Comparison of ENCODE assay signal across 1 cellular context in the genomic region with DNA sequence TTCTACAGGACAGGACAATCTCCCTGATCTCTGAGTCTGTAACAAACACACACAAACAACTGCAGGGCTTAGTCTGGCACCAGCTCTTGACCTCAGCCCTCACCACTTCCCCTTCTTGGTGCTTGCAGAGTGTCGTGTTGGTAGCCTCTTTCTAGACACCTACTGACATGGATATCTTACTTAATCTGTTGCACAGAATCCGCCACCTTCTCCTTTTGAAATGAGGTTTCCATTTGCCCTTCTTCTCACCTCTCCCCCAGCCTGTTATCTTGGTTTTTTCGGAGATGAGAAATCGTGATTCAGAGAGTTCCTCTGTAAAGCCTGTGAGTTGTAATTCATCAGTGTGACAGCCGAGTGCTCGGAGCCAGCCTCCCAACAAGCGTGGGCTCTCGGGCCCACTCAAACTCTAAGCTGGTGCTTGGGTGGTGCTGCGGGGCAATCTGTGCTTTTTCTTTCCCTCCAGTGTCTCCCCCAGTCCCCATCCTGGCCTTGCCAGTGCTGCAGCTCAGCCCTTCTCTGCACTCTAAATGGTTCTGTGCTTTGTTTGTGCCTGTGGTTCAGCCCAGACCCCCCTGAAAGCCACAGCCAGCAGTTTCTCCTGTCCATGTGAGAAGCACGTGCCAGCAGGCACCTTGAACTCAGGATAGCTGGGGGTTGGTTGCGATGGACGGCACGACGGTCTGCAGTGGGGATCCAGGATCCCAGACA.
TF ChIP-seq lines count a peak whose summit lies in the region.

No MANE protein-coding gene starts in this region.

TF ChIP-seq in HepG2, 621 proteins besides CTCF, POLR2A, EP300 and RAD21 (continued from another document and continues in another):
- TF ChIP-seq, protein P1, sequence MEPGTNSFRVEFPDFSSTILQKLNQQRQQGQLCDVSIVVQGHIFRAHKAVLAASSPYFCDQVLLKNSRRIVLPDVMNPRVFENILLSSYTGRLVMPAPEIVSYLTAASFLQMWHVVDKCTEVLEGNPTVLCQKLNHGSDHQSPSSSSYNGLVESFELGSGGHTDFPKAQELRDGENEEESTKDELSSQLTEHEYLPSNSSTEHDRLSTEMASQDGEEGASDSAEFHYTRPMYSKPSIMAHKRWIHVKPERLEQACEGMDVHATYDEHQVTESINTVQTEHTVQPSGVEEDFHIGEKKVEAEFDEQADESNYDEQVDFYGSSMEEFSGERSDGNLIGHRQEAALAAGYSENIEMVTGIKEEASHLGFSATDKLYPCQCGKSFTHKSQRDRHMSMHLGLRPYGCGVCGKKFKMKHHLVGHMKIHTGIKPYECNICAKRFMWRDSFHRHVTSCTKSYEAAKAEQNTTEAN (CRISPR knock-in tag; conservative IDR thresholded peaks at IDR 0.05) = 0 out of 2 replicates have a peak, but pooled peaks have one; percentile 68
- TF ChIP-seq ZNF335 (CRISPR knock-in tag; IDR thresholded peaks at IDR 0.05) = 0 out of 2 replicates have a peak, but pooled peaks have one; percentile 10
- peak; percentile 87 for TF ChIP-seq ARNTL (CRISPR knock-in tag; IDR thresholded peaks at IDR 0.05)
- TF ChIP-seq ZBTB20 (CRISPR knock-in tag; IDR thresholded peaks at IDR 0.05; ENCODE audit: borderline replicate concordance, low read depth) = peak; percentile 86; the same call in 1 of the 2 replicates
- TF ChIP-seq, protein P2, sequence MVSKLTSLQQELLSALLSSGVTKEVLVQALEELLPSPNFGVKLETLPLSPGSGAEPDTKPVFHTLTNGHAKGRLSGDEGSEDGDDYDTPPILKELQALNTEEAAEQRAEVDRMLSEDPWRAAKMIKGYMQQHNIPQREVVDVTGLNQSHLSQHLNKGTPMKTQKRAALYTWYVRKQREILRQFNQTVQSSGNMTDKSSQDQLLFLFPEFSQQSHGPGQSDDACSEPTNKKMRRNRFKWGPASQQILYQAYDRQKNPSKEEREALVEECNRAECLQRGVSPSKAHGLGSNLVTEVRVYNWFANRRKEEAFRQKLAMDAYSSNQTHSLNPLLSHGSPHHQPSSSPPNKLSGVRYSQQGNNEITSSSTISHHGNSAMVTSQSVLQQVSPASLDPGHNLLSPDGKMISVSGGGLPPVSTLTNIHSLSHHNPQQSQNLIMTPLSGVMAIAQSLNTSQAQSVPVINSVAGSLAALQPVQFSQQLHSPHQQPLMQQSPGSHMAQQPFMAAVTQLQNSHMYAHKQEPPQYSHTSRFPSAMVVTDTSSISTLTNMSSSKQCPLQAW (CRISPR knock-in tag; IDR thresholded peaks at IDR 0.05) = no peak
- TF ChIP-seq ZNF782 (CRISPR knock-in tag; IDR thresholded peaks at IDR 0.05; ENCODE audit: borderline replicate concordance) = peak; percentile 75; the same call in 1 of the 2 replicates
- TF ChIP-seq, protein P3, sequence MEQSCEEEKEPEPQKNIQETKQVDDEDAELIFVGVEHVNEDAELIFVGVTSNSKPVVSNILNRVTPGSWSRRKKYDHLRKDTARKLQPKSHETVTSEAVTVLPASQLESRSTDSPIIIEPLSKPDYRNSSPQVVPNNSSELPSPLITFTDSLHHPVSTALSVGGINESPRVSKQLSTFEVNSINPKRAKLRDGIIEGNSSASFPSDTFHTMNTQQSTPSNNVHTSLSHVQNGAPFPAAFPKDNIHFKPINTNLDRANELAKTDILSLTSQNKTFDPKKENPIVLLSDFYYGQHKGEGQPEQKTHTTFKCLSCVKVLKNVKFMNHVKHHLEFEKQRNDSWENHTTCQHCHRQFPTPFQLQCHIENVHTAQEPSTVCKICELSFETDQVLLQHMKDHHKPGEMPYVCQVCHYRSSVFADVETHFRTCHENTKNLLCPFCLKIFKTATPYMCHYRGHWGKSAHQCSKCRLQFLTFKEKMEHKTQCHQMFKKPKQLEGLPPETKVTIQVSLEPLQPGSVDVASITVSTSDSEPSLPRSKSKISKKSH (CRISPR knock-in tag; IDR thresholded peaks at IDR 0.05; ENCODE audit: borderline replicate concordance) = peak; percentile 94
- 0 out of 2 replicates have a peak, but pooled peaks have one; percentile 69 for TF ChIP-seq GZF1 (CRISPR knock-in tag; IDR thresholded peaks at IDR 0.05)
- TF ChIP-seq NR2F6 (IDR thresholded peaks at IDR 0.05) = no peak
- TF ChIP-seq NR2F6 (CRISPR knock-in tag; IDR thresholded peaks at IDR 0.05) = 0 out of 2 replicates have a peak, but pooled peaks have one; percentile 9
- peak; percentile 85; the same call in 1 of the 2 replicates for TF ChIP-seq SETDB1 (CRISPR knock-in tag; IDR thresholded peaks at IDR 0.05; ENCODE audit: borderline replicate concordance)
- peak; percentile 49; the same call in 1 of the 2 replicates for TF ChIP-seq RNF2 (conservative IDR thresholded peaks at IDR 0.05; ENCODE audit: low read depth)
- TF ChIP-seq ZFY (CRISPR knock-in tag; IDR thresholded peaks at IDR 0.05) = peak; percentile 53
- TF ChIP-seq CBX5 (CRISPR knock-in tag; IDR thresholded peaks at IDR 0.05; ENCODE audit: borderline replicate concordance) = peak; percentile 76; the same call in 1 of the 2 replicates
- TF ChIP-seq SALL1 (CRISPR knock-in tag; IDR thresholded peaks at IDR 0.05) = peak; percentile 93
- TF ChIP-seq PITX1 (CRISPR knock-in tag; IDR thresholded peaks at IDR 0.05) = peak; percentile 82
- TF ChIP-seq ZKSCAN1 (IDR thresholded peaks at IDR 0.05; ENCODE audit: low read length) = no peak
- TF ChIP-seq ZBTB8A (CRISPR knock-in tag; IDR thresholded peaks at IDR 0.05; ENCODE audit: borderline replicate concordance, low read depth) = peak; percentile 73; the same call in 1 of the 2 replicates
- TF ChIP-seq, protein P4, sequence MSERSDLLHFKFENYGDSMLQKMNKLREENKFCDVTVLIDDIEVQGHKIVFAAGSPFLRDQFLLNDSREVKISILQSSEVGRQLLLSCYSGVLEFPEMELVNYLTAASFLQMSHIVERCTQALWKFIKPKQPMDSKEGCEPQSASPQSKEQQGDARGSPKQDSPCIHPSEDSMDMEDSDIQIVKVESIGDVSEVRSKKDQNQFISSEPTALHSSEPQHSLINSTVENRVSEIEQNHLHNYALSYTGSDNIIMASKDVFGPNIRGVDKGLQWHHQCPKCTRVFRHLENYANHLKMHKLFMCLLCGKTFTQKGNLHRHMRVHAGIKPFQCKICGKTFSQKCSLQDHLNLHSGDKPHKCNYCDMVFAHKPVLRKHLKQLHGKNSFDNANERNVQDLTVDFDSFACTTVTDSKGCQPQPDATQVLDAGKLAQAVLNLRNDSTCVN (CRISPR knock-in tag; IDR thresholded peaks at IDR 0.05; ENCODE audit: borderline replicate concordance) = peak; percentile 48; the same call in 1 of the 2 replicates
- peak; percentile 89; the same call in 1 of the 2 replicates for TF ChIP-seq ZNF30 (CRISPR knock-in tag; IDR thresholded peaks at IDR 0.05)
- TF ChIP-seq KDM5B (CRISPR knock-in tag; IDR thresholded peaks at IDR 0.05; ENCODE audit: borderline replicate concordance) = peak; percentile 90
- peak; percentile 91; the same call in 1 of the 2 replicates for TF ChIP-seq ZNF253 (CRISPR knock-in tag; IDR thresholded peaks at IDR 0.05; ENCODE audit: borderline replicate concordance)
- TF ChIP-seq XRCC5 (optimal IDR thresholded peaks at IDR 0.05; ENCODE audit: low read length) = peak; percentile 14
- TF ChIP-seq, protein P5, sequence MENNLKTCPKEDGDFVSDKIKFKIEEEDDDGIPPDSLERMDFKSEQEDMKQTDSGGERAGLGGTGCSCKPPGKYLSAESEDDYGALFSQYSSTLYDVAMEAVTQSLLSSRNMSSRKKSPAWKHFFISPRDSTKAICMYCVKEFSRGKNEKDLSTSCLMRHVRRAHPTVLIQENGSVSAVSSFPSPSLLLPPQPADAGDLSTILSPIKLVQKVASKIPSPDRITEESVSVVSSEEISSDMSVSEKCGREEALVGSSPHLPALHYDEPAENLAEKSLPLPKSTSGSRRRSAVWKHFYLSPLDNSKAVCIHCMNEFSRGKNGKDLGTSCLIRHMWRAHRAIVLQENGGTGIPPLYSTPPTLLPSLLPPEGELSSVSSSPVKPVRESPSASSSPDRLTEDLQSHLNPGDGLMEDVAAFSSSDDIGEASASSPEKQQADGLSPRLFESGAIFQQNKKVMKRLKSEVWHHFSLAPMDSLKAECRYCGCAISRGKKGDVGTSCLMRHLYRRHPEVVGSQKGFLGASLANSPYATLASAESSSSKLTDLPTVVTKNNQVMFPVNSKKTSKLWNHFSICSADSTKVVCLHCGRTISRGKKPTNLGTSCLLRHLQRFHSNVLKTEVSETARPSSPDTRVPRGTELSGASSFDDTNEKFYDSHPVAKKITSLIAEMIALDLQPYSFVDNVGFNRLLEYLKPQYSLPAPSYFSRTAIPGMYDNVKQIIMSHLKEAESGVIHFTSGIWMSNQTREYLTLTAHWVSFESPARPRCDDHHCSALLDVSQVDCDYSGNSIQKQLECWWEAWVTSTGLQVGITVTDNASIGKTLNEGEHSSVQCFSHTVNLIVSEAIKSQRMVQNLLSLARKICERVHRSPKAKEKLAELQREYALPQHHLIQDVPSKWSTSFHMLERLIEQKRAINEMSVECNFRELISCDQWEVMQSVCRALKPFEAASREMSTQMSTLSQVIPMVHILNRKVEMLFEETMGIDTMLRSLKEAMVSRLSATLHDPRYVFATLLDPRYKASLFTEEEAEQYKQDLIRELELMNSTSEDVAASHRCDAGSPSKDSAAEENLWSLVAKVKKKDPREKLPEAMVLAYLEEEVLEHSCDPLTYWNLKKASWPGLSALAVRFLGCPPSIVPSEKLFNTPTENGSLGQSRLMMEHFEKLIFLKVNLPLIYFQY (CRISPR knock-in tag; IDR thresholded peaks at IDR 0.05; ENCODE audit: borderline replicate concordance) = no peak
- TF ChIP-seq TARDBP (CRISPR knock-in tag; IDR thresholded peaks at IDR 0.05) = peak; percentile 55; the same call in 1 of the 2 replicates
- TF ChIP-seq, protein P6, sequence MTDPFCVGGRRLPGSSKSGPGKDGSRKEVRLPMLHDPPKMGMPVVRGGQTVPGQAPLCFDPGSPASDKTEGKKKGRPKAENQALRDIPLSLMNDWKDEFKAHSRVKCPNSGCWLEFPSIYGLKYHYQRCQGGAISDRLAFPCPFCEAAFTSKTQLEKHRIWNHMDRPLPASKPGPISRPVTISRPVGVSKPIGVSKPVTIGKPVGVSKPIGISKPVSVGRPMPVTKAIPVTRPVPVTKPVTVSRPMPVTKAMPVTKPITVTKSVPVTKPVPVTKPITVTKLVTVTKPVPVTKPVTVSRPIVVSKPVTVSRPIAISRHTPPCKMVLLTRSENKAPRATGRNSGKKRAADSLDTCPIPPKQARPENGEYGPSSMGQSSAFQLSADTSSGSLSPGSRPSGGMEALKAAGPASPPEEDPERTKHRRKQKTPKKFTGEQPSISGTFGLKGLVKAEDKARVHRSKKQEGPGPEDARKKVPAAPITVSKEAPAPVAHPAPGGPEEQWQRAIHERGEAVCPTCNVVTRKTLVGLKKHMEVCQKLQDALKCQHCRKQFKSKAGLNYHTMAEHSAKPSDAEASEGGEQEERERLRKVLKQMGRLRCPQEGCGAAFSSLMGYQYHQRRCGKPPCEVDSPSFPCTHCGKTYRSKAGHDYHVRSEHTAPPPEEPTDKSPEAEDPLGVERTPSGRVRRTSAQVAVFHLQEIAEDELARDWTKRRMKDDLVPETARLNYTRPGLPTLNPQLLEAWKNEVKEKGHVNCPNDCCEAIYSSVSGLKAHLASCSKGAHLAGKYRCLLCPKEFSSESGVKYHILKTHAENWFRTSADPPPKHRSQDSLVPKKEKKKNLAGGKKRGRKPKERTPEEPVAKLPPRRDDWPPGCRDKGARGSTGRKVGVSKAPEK (CRISPR knock-in tag; IDR thresholded peaks at IDR 0.05; ENCODE audit: borderline replicate concordance) = 0 out of 2 replicates have a peak, but pooled peaks have one; percentile 47
- TF ChIP-seq KDM6A (CRISPR knock-in tag; IDR thresholded peaks at IDR 0.05; ENCODE audit: low read depth) = no peak
- no peak for TF ChIP-seq CAMTA2 (CRISPR knock-in tag; IDR thresholded peaks at IDR 0.05; ENCODE audit: borderline replicate concordance)
- TF ChIP-seq ZNF543 (CRISPR knock-in tag; IDR thresholded peaks at IDR 0.05) = peak; percentile 94
- peak; percentile 91; the same call in 1 of the 2 replicates for TF ChIP-seq ZNF790 (CRISPR knock-in tag; IDR thresholded peaks at IDR 0.05; ENCODE audit: borderline replicate concordance)
- TF ChIP-seq ZNF766 (CRISPR knock-in tag; IDR thresholded peaks at IDR 0.05; ENCODE audit: borderline replicate concordance) = 0 out of 2 replicates have a peak, but pooled peaks have one; percentile 78
- TF ChIP-seq RFXAP (CRISPR knock-in tag; IDR thresholded peaks at IDR 0.05; ENCODE audit: borderline replicate concordance) = peak; percentile 57; the same call in 1 of the 2 replicates
- TF ChIP-seq, protein P7, sequence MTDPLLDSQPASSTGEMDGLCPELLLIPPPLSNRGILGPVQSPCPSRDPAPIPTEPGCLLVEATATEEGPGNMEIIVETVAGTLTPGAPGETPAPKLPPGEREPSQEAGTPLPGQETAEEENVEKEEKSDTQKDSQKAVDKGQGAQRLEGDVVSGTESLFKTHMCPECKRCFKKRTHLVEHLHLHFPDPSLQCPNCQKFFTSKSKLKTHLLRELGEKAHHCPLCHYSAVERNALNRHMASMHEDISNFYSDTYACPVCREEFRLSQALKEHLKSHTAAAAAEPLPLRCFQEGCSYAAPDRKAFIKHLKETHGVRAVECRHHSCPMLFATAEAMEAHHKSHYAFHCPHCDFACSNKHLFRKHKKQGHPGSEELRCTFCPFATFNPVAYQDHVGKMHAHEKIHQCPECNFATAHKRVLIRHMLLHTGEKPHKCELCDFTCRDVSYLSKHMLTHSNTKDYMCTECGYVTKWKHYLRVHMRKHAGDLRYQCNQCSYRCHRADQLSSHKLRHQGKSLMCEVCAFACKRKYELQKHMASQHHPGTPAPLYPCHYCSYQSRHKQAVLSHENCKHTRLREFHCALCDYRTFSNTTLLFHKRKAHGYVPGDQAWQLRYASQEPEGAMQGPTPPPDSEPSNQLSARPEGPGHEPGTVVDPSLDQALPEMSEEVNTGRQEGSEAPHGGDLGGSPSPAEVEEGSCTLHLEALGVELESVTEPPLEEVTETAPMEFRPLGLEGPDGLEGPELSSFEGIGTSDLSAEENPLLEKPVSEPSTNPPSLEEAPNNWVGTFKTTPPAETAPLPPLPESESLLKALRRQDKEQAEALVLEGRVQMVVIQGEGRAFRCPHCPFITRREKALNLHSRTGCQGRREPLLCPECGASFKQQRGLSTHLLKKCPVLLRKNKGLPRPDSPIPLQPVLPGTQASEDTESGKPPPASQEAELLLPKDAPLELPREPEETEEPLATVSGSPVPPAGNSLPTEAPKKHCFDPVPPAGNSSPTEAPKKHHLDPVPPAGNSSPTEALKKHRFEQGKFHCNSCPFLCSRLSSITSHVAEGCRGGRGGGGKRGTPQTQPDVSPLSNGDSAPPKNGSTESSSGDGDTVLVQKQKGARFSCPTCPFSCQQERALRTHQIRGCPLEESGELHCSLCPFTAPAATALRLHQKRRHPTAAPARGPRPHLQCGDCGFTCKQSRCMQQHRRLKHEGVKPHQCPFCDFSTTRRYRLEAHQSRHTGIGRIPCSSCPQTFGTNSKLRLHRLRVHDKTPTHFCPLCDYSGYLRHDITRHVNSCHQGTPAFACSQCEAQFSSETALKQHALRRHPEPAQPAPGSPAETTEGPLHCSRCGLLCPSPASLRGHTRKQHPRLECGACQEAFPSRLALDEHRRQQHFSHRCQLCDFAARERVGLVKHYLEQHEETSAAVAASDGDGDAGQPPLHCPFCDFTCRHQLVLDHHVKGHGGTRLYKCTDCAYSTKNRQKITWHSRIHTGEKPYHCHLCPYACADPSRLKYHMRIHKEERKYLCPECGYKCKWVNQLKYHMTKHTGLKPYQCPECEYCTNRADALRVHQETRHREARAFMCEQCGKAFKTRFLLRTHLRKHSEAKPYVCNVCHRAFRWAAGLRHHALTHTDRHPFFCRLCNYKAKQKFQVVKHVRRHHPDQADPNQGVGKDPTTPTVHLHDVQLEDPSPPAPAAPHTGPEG (CRISPR knock-in tag; IDR thresholded peaks at IDR 0.05) = 0 out of 2 replicates have a peak, but pooled peaks have one; percentile 56
- peak; percentile 97 for TF ChIP-seq FOXC1 (CRISPR knock-in tag; IDR thresholded peaks at IDR 0.05; ENCODE audit: borderline replicate concordance)
- TF ChIP-seq ZNF230 (CRISPR knock-in tag; IDR thresholded peaks at IDR 0.05) = peak; percentile 96
- peak; percentile 92; the same call in 1 of the 2 replicates for TF ChIP-seq ZFP41 (CRISPR knock-in tag; IDR thresholded peaks at IDR 0.05; ENCODE audit: borderline replicate concordance)
